In the genomic region with DNA sequence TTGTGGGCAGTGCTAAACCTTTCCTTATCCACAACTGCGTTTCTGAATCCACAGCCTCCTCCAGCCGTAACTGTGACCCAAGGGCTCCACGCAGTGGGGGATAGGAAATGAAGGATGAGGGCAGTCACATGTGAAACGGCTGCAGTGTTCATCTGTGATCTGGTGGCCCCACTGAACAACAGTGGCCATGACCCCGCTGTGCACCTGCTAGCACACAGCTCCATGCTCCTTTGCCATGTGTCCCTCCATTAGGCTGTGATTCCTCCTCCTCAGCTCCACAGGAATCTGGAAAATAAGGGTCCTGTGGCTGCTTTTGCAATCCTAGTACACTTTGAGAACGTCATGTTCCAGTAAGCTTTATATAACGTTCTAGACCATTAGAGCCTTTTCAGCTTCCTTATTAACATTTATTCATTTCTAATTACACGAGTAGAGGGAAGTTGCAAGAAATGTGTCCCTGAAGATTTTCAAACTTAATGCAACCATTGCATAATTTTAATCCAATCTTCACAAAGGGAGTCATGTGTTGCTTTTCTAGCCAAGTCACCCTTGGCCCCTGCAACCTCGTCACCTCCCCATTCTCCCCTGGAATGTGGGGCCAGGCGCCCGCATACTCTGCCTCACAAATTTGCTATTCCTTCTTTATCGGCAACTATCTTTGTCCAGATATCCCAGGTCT, we compare ENCODE assay signal across 9 cellular contexts. TPM values are rescaled to one million over a fixed set of nuclear protein-coding genes. Genes with fewer than 3 reads are reported as not detected.
DNase-seq lines count a peak whose midpoint lies in the region; ATAC-seq, FAIRE-seq and TF ChIP-seq lines count a peak whose summit lies in the region.
"Had no signal": no experiment of that assay in that cellular context is flagged by ENCODE, and none has a peak within 500 bp of the region (broad histone marks: within the 10 kb centered on the region; RNA-seq: fewer than 3 reads in every experiment).

No MANE protein-coding gene starts in this region.

- no peaks in the 10 kb centered on the region for H3K27me3 ChIP-seq in GM06990 (replicated peaks; ENCODE audit: control insufficient read depth, insufficient read depth, low read length)

- H3K4me1 Mint-ChIP-seq in progenitor cell of endocrine pancreas (ENCODE audit: low read depth) = peaks cover 5% of the 10 kb centered on the region
- H3K4me1 Mint-ChIP-seq in stimulated activated memory B cell treated with anti-CD40 and anti-IgM and Interleukin-4, amounts not matched to agents 10 μg/mL and 1 μg/mL and 100 μg/mL, for 72 hours = no peaks in the 10 kb centered on the region

- no peak for ATAC-seq in stimulated activated memory B cell treated with anti-CD40 and anti-IgM and Interleukin-4, amounts not matched to agents 10 μg/mL and 1 μg/mL and 100 μg/mL, for 72 hours

- H3K9me3 Mint-ChIP-seq in progenitor cell of endocrine pancreas (ENCODE audit: low read depth) = peaks cover 3% of the 10 kb centered on the region
- H3K9me3 Mint-ChIP-seq in stimulated activated memory B cell treated with anti-CD40 and anti-IgM and Interleukin-4, amounts not matched to agents 10 μg/mL and 1 μg/mL and 100 μg/mL, for 72 hours = peaks cover 2% of the 10 kb centered on the region

- peaks cover 27% of the 10 kb centered on the region for H3K27me3 Mint-ChIP-seq in progenitor cell of endocrine pancreas
- H3K27me3 Mint-ChIP-seq in stimulated activated memory B cell treated with anti-CD40 and anti-IgM and Interleukin-4, amounts not matched to agents 10 μg/mL and 1 μg/mL and 100 μg/mL, for 72 hours = peaks cover 31% of the 10 kb centered on the region

- no peak overlapping the region for H3K27ac Mint-ChIP-seq in progenitor cell of endocrine pancreas
- H3K27ac Mint-ChIP-seq in stimulated activated memory B cell treated with anti-CD40 and anti-IgM and Interleukin-4, amounts not matched to agents 10 μg/mL and 1 μg/mL and 100 μg/mL, for 72 hours = no peak overlapping the region

- no peak for DNase-seq in GM06990 (ENCODE audit: extremely low read depth, insufficient read length)
- peak; percentile 75 for DNase-seq in RPMI8226
- DNase-seq in frontal cortex (ENCODE audit: low spot score in 2 of 2) = peak; percentile 63 to 68
- no peak for DNase-seq in progenitor cell of endocrine pancreas (ENCODE audit: low spot score, unreplicated experiment)
- no peak for DNase-seq in NCI-H1694 (lab: John Stamatoyannopoulos, UW)
- DNase-seq in GM19238 (ENCODE audit: insufficient read length, low spot score) = no peak
- DNase-seq in ureter (ENCODE audit: low spot score) = no peak

- TF ChIP-seq CTCF in GM06990 (IDR thresholded peaks at IDR 0.05; ENCODE audit: insufficient read depth, low read length, poor library complexity, severe bottlenecking) (peak; percentile 2), progenitor cell of endocrine pancreas (IDR thresholded peaks at IDR 0.05; ENCODE audit: unreplicated experiment) (peak; percentile 37)

- no peak overlapping the region for H3K4me3 Mint-ChIP-seq in progenitor cell of endocrine pancreas (ENCODE audit: low read depth)
- H3K4me3 Mint-ChIP-seq in stimulated activated memory B cell treated with anti-CD40 and anti-IgM and Interleukin-4, amounts not matched to agents 10 μg/mL and 1 μg/mL and 100 μg/mL, for 72 hours = no peak overlapping the region

- peak; percentile 51 for FAIRE-seq in frontal cortex (lab: Jason Lieb, UNC)
- FAIRE-seq: TTC549 had no signal

- H3K36me3 Mint-ChIP-seq in progenitor cell of endocrine pancreas (ENCODE audit: insufficient read depth) = no peaks in the 10 kb centered on the region
- H3K36me3 Mint-ChIP-seq in stimulated activated memory B cell treated with anti-CD40 and anti-IgM and Interleukin-4, amounts not matched to agents 10 μg/mL and 1 μg/mL and 100 μg/mL, for 72 hours = peaks cover 5% of the 10 kb centered on the region

- no peaks in the 10 kb centered on the region for H3K36me3 ChIP-seq in GM06990 (ENCODE audit: control insufficient read depth, insufficient read depth, low read length)

- no peak overlapping the region for H3K4me3 ChIP-seq in GM06990 (replicated peaks; ENCODE audit: low read depth, low read length)

RNA-seq across cellular contexts. Expression of a gene that starts 7.1 kb away (rescaled TPM):
- 107 TPM for total RNA-seq in frontal cortex
- 27.2 and 27.3 TPM in 2 replicates for total RNA-seq in progenitor cell of endocrine pancreas
- total RNA-seq in ureter = 50.2 TPM

Comparison
In these comparisons a context has a peak if more than half of its experiments do, and no peak if none do; other contexts are left out.
1. DNase-seq: peak in RPMI8226 (single experiment) and frontal cortex (2 of 2); none in GM06990 (single experiment), progenitor cell of endocrine pancreas (single experiment), NCI-H1694 (single experiment), GM19238 (single experiment) and ureter (single experiment).